ENCODE assay signal across 9 cellular contexts in the genomic region with DNA sequence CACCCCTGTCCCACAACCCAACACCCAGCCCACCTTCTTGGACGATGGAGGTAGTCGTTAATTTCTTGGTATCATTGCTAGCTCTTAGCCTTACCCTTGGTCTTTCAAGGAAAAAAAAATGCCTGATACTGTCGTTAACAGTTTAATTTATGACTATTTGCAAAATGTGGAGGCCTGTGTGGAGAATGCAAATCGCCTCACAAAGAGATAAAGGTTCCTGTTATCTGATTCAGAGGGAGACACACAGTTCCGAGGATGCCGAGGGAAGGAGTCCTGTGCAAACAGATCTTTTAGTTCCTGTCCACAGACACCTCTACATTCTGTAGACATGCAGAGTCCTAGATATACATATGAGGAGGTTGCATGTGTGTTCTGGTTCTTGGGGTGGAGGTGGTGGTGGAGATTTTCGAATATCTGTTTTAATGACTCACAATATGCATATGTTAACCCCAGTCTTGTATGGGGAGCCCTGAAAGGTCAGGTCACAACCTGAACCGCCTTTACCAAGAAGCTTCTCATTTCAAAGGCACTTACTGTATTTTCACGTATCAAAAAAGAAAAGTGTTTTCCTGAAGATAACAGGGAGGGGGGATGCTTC. TPM values are rescaled to one million over a fixed set of nuclear protein-coding genes. Genes with fewer than 3 reads are reported as not detected.
DNase-seq lines count a peak whose midpoint lies in the region; ATAC-seq, FAIRE-seq and TF ChIP-seq lines count a peak whose summit lies in the region.
"Had no signal": no experiment of that assay in that cellular context is flagged by ENCODE, and none has a peak within 500 bp of the region (broad histone marks: within the 10 kb centered on the region; RNA-seq: fewer than 3 reads in every experiment).

No MANE protein-coding gene starts in this region.

- H3K27ac ChIP-seq in kidney (ENCODE audit: low read depth in 2 of 2, low read length in 2 of 2) (peak overlapping the region; percentile 91 to 97), stomach (peak overlapping the region; percentile 89 to 97 (median 97))

- intact Hi-C loops in kidney (cut with DNase I) = loop anchor here (10.0 kb wide), 2 partner anchors 559 to 1051 kb away; no protein-coding TSS in a partner anchor
- intact Hi-C loops in stomach (cut with DNase I; ENCODE audit: low total_unique reads) = no loop called here

- no peak overlapping the region for H3K27ac Mint-ChIP-seq in T-helper 17 cell

- peaks cover 7% of the 10 kb centered on the region for H3K36me3 Mint-ChIP-seq in T-helper 17 cell (ENCODE audit: low read depth)

- ATAC-seq in T-helper 17 cell (no peak), GM19463 (IDR thresholded peaks at IDR 0.05; ENCODE audit: unreplicated experiment) (no peak)

- H3K9me3 ChIP-seq in kidney (ENCODE audit: control insufficient read depth in 1 of 2, low read length in 2 of 2) (no peaks in the 10 kb centered on the region), stomach (no peaks in the 10 kb centered on the region), T-helper 17 cell (ENCODE audit: control insufficient read depth, low read length, poor library complexity, severe bottlenecking) (no peaks in the 10 kb centered on the region)

- in situ Hi-C loops in astrocyte of the cerebellum (cut with HindIII; ENCODE audit: low sequenced_read_pairs) = loop anchor here (25.0 kb wide), 2 partner anchors 901 to 1674 kb away; no protein-coding TSS in a partner anchor

- H3K27me3 Mint-ChIP-seq in T-helper 17 cell = peaks cover 67% of the 10 kb centered on the region

- H3K4me1 ChIP-seq in kidney (ENCODE audit: control insufficient read depth in 1 of 2, insufficient read depth in 1 of 2, low read depth in 1 of 2, low read length in 2 of 2) = peaks cover 0 to 3% of the 10 kb centered on the region in 2 donors
- H3K4me1 ChIP-seq in stomach = peaks cover 0 to 9% (median 2%) of the 10 kb centered on the region in 4 donors

- DNase-seq in HFF-Myc (ENCODE audit: extremely low read depth, low read depth) = no peak
- no peak for DNase-seq in astrocyte of the cerebellum (ENCODE audit: low read depth)
- no peak for DNase-seq in kidney
- DNase-seq in stomach = no peak
- no peak for DNase-seq in stimulated activated CD4-positive, alpha-beta T cell treated with anti-CD3 and anti-CD28 coated beads, Interleukin-12 subunit alpha, Interleukin-12 subunit beta, amount 100 ng/mL, for 4 hours
- DNase-seq in stimulated activated CD4-positive, alpha-beta T cell treated with anti-CD3 and anti-CD28 coated beads, Interleukin-4, amount 100 ng/mL, for 4 hours = no peak
- no peak for DNase-seq in T-helper 17 cell

- H3K4me3 ChIP-seq in HFF-Myc (replicated peaks; ENCODE audit: low read depth, low read length) (peak overlapping the region; percentile 95), astrocyte of the cerebellum (ENCODE audit: low read depth, low read length) (peak overlapping the region; percentile 95), kidney (ENCODE audit: low read length in 2 of 2) (peak overlapping the region; percentile 96 to 100), stomach (peak overlapping the region; percentile 80 to 89 (median 88))

- H3K27me3 ChIP-seq in stomach = peaks cover 0 to 48% (median 0%) of the 10 kb centered on the region in 3 donors

- no peak for TF ChIP-seq POLR2A in stomach (IDR thresholded peaks at IDR 0.05)

- H3K36me3 ChIP-seq in kidney (ENCODE audit: control insufficient read depth in 1 of 2, insufficient read depth in 2 of 2, low read length in 2 of 2) = peaks cover 9 to 62% of the 10 kb centered on the region in 2 donors
- H3K36me3 ChIP-seq in stomach = peaks cover 26 to 73% (median 39%) of the 10 kb centered on the region in 4 donors

- H3K4me3 Mint-ChIP-seq in T-helper 17 cell = no peak overlapping the region

- no peak for FAIRE-seq in kidney (lab: Jason Lieb, UNC)
- FAIRE-seq: GM18507 had no signal

- 2 to 3% (median 2%) methylated on average over 9 of the region's 9 CpGs for WGBS in stomach, 5 donors

- TF ChIP-seq EP300 in stomach (IDR thresholded peaks at IDR 0.05) = no peak

- H3K9ac ChIP-seq in kidney (ENCODE audit: low read length in 2 of 2) = peak overlapping the region; percentile 99 to 100

- TF ChIP-seq CTCF in HFF-Myc (IDR thresholded peaks at IDR 0.05; ENCODE audit: low read depth, low read length, missing control alignments) (no peak), astrocyte of the cerebellum (IDR thresholded peaks at IDR 0.05; ENCODE audit: low read depth, low read length, missing control alignments) (no peak), kidney (IDR thresholded peaks at IDR 0.05; ENCODE audit: borderline replicate concordance, extremely low read depth, insufficient read depth) (no peak), stomach (IDR thresholded peaks at IDR 0.05) (no peak)

- H3K4me1 Mint-ChIP-seq in T-helper 17 cell = peaks cover 2% of the 10 kb centered on the region

RNA-seq across cellular contexts. Expression of a gene that starts 5.6 kb away (rescaled TPM):
- total RNA-seq in kidney (191 TPM), stomach (10 to 100 TPM; 36.8 to 96.2 (median 63.0) TPM), T-helper 17 cell (not detected)
- polyA plus RNA-seq in kidney (ENCODE audit: insufficient read depth, low read depth, low replicate concordance) (42.5 TPM), stomach (10 to 100 TPM; 30.9 to 47.4 (median 39.7) TPM)

Comparison
In these comparisons a context has a peak if more than half of its experiments do, and no peak if none do; other contexts are left out.
1. RNA of a gene that starts 5.6 kb away (total RNA-seq): 191 TPM in kidney (single experiment) and 36.8 to 96.2 TPM in stomach; not detected in T-helper 17 cell; every median in the first group is over 10 times any median in the second.
2. Peak in every context shown above with its lines, with median percentiles within 50 percentile points of each other: H3K4me3 ChIP-seq.